In the genomic region with DNA sequence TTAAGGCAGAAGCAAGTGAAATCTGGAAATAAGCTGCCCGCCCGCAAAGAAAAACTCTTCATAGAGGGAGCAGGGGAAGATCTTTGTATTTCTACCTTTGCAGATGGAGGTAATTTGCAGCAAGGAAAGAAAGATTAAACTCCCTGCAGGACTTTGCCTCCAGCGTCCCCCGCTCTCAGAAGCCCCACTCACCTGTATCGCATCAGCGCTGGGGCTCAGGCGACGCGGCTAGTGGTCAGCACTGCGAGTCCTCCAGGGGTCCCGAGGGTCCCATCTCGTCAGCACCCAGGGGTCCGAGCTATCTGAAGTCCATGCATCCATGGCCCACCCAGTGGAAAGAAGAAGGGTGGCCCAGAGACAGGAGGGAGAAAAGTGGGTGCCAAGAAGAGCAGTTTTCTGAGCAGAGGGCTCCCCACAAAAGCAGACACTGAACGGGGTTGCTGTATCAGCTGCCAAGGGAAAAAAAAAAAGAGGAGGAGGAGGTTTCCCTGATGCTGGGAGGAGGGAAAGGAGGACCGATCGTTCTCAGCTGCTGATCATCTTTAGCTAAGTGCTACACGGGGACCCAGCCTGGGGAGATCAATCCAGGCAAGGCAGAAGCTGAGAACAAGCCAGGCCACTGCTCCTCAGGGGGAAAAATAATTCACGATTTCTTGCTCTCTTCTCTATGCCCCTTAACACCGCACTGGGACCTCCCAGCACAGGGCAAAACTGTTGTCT, we compare ENCODE assay signal across 17 cellular contexts.
DNase-seq lines count a peak whose midpoint lies in the region; ATAC-seq and TF ChIP-seq lines count a peak whose summit lies in the region.
"Had no signal": no experiment of that assay in that cellular context is flagged by ENCODE, and none has a peak within 500 bp of the region (broad histone marks: within the 10 kb centered on the region; RNA-seq: fewer than 3 reads in every experiment).

No MANE protein-coding gene starts in this region.

- H3K27ac ChIP-seq in thyroid gland (no peak overlapping the region), tibial nerve (no peak overlapping the region)
- H3K27ac ChIP-seq: left lung, testis had no signal

- H3K9me3 ChIP-seq in ES-I3 (ENCODE audit: control insufficient read depth, insufficient read depth, low read length) (no peaks in the 10 kb centered on the region; the same call in 1 of the 2 replicates), adipocyte (ENCODE audit: control insufficient read depth, low read length) (no peaks in the 10 kb centered on the region), thyroid gland (no peaks in the 10 kb centered on the region), tibial nerve (no peaks in the 10 kb centered on the region)
- H3K9me3 ChIP-seq: BE2C, left lung, testis had no signal

- DNase-seq in NCI-H128 (lab: John Stamatoyannopoulos, UW; ENCODE audit: unreplicated experiment) (peak; percentile 39), adipocyte (ENCODE audit: low read depth) (no peak), mesenteric fat pad (ENCODE audit: low spot score) (peak; percentile 51), thyroid gland (no peak), hippocampal formation (lab: John Stamatoyannopoulos, UW) (no peak), tibial nerve (ENCODE audit: low spot score in 2 of 2) (no peak)
- DNase-seq: activated CD4-positive, alpha-beta T cell treated with anti-CD3 and anti-CD28 coated beads, Interleukin-2, amount 10 ng/mL, durations not matched to agents 7 days and 5 days; activated naive CD8-positive, alpha-beta T cell treated with anti-CD3 and anti-CD28 coated beads, Interleukin-2, amount 50 U/mL, for 24 hours; activated T-cell treated with anti-CD3 and anti-CD28 coated beads, Interleukin-2, amount 50 U/mL, for 1 hour; BE2C; erythroblast; left lung; MM.1S; Right ventricle myocardium superior; testis had no signal

- TF ChIP-seq POLR2A in thyroid gland (IDR thresholded peaks at IDR 0.05) (no peak), tibial nerve (IDR thresholded peaks at IDR 0.05) (no peak)

- H3K4me1 ChIP-seq in ES-I3 (ENCODE audit: insufficient read depth, low read length) (peaks cover 31% of the 10 kb centered on the region), adipocyte (ENCODE audit: control insufficient read depth, insufficient read depth, low read length) (peaks cover 24% of the 10 kb centered on the region), thyroid gland (no peaks in the 10 kb centered on the region), tibial nerve (no peaks in the 10 kb centered on the region)
- H3K4me1 ChIP-seq: BE2C, left lung, testis had no signal

- H3K27me3 ChIP-seq in adipocyte (replicated peaks; ENCODE audit: control insufficient read depth, insufficient read depth, low read length): peaks cover 9% of the 10 kb centered on the region
- H3K27me3 ChIP-seq in thyroid gland: no peaks in the 10 kb centered on the region
- peaks cover 0 to 69% of the 10 kb centered on the region in 2 donors for H3K27me3 ChIP-seq in tibial nerve
- H3K27me3 ChIP-seq: testis had no signal

- no peak for TF ChIP-seq CTCF in thyroid gland (IDR thresholded peaks at IDR 0.05)
- no peak for TF ChIP-seq CTCF in tibial nerve (IDR thresholded peaks at IDR 0.05)

- 25 to 30% methylated on average over 19 of the region's 19 CpGs for WGBS in thyroid gland, 2 donors
- WGBS in tibial nerve, 2 donors: 25 to 32% methylated on average over 19 of the region's 19 CpGs

- TF ChIP-seq EP300 in tibial nerve (IDR thresholded peaks at IDR 0.05): no peak

- H3K4me3 ChIP-seq in adipocyte (ENCODE audit: low read length) (peak overlapping the region; percentile 26), thyroid gland (replicated peaks in 1 of 3) (no peak overlapping the region), tibial nerve (no peak overlapping the region)
- H3K4me3 ChIP-seq: left lung, testis had no signal

- ATAC-seq in GM18502 (IDR thresholded peaks at IDR 0.05; ENCODE audit: poor library complexity, unreplicated experiment): no peak
- ATAC-seq: activated naive CD8-positive, alpha-beta T cell treated with anti-CD3 and anti-CD28 coated beads, Interleukin-2, amount 50 U/mL, for 24 hours; left lung had no signal

- H3K36me3 ChIP-seq in ES-I3 (ENCODE audit: insufficient read depth, low read length): no peaks in the 10 kb centered on the region
- no peaks in the 10 kb centered on the region for H3K36me3 ChIP-seq in adipocyte (ENCODE audit: control insufficient read depth, insufficient read depth, low read length, severe bottlenecking)
- H3K36me3 ChIP-seq in thyroid gland: no peaks in the 10 kb centered on the region
- no peaks in the 10 kb centered on the region for H3K36me3 ChIP-seq in tibial nerve
- H3K36me3 ChIP-seq: BE2C, left lung had no signal

- H3K9ac ChIP-seq in ES-I3 (ENCODE audit: low read depth, low read length) (peak overlapping the region; percentile 65), adipocyte (ENCODE audit: low read length) (no peak overlapping the region)

- intact Hi-C loops in thyroid gland (cut with DNase I): no loop called here

Comparison
In these comparisons a context has a peak if more than half of its experiments do, and no peak if none do; other contexts are left out.
1. DNase-seq: peak in NCI-H128 (single experiment) and mesenteric fat pad (single experiment); none in adipocyte (single experiment), thyroid gland (0 of 2), hippocampal formation (0 of 2) and tibial nerve (0 of 2).